ENCODE assay signal across 28 cellular contexts in the genomic region with DNA sequence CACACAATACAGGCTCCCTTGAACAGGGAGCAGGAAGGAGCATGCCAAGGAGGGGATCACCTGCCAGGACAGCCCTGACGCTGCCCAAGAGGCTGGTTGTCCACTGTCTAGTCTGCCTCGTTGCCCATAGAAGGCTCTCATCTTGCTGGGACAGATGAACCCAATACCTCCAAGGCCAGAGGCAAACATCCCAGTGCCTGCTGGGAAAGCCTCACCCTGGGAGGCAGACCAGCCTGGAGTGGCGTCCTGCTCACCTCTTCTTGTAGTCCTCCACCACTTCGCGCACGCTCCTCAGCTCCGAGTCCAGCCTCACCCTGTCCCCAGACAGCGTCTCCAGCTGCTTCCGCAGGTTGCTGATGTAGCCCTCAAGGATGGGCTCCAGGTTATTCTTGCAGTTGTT. TPM values are rescaled to one million over a fixed set of nuclear protein-coding genes. Genes with fewer than 3 reads are reported as not detected.
A peak's percentile ranks its signal among the peaks of the same experiment; 100 is the strongest.
DNase-seq lines count a peak whose midpoint lies in the region; ATAC-seq and TF ChIP-seq lines count a peak whose summit lies in the region.
"Had no signal": no experiment of that assay in that cellular context is flagged by ENCODE, and none has a peak within 500 bp of the region (broad histone marks: within the 10 kb centered on the region; RNA-seq: fewer than 3 reads in every experiment).

No MANE protein-coding gene starts in this region.

- no peak overlapping the region for H3K27ac ChIP-seq in CD4-positive, alpha-beta memory T cell (ENCODE audit: low read depth, low read length)
- H3K27ac ChIP-seq in lung (ENCODE audit: low read depth in 1 of 2, low read length in 1 of 2), result no peak overlapping the region
- H3K27ac ChIP-seq: foreskin keratinocyte, left lung, parathyroid adenoma, upper lobe of left lung had no signal

- DNase-seq in activated CD4-positive, alpha-beta memory T cell treated with anti-CD3 and anti-CD28 coated beads, Interleukin-2, amount 10 ng/mL, durations not matched to agents 7 days and 5 days, result peak; percentile 11
- no peak for DNase-seq in activated CD4-positive, alpha-beta memory T cell treated with anti-CD3 and anti-CD28 coated beads for 36 hours
- no peak for DNase-seq in CD4-positive, alpha-beta memory T cell
- DNase-seq in activated naive CD4-positive, alpha-beta T cell treated with anti-CD3 and anti-CD28 coated beads, Interleukin-2, amount 50 U/mL, for 72 hours (ENCODE audit: low spot score in 2 of 2), result no peak
- DNase-seq in lung (ENCODE audit: low spot score), result peak; percentile 24
- DNase-seq in left colon, result no peak
- no peak for DNase-seq in SW 1271 (lab: John Stamatoyannopoulos, UW)
- no peak for DNase-seq in superior temporal gyrus (ENCODE audit: extremely low spot score)
- DNase-seq: activated CD4-positive, alpha-beta T cell treated with anti-CD3 and anti-CD28 coated beads, Interleukin-2, amount 50 U/mL, for 1 hour; Caco-2; DND-41; foreskin keratinocyte; left lung; NCI-H1105 treated with DMSO at 0.1 percent for 48 hours; NCI-H2029 treated with DMSO at 0.1 percent for 48 hours; NCI-H2227 treated with DMSO at 0.1 percent for 48 hours; NCI-H774; nephron progenitor cell; right cardiac atrium; upper lobe of left lung had no signal

- H3K9me3 ChIP-seq in CD4-positive, alpha-beta memory T cell (ENCODE audit: control insufficient read depth in 1 of 2, low read length in 2 of 2), result no peaks in the 10 kb centered on the region
- peaks cover 0 to 4% of the 10 kb centered on the region in 2 donors for H3K9me3 ChIP-seq in lung (ENCODE audit: control insufficient read depth in 2 of 2, insufficient read depth in 1 of 2, low read length in 1 of 2)
- H3K9me3 ChIP-seq: Caco-2, left lung, upper lobe of left lung had no signal

- no peaks in the 10 kb centered on the region for H3K36me3 ChIP-seq in CD4-positive, alpha-beta memory T cell (ENCODE audit: insufficient read depth, low read length)
- no peaks in the 10 kb centered on the region for H3K36me3 ChIP-seq in lung (ENCODE audit: control insufficient read depth in 2 of 2, insufficient read depth in 2 of 2, low read length in 2 of 2)
- H3K36me3 ChIP-seq: left lung, upper lobe of left lung had no signal

- POLR2A ChIA-PET in activated CD4-positive, alpha-beta memory T cell treated with anti-CD3 and anti-CD28 coated beads, Interleukin-2, amount 10 ng/mL, durations not matched to agents 7 days and 5 days (lab: Charles Lee), result no interaction called here
- POLR2A ChIA-PET in activated CD4-positive, alpha-beta memory T cell treated with anti-CD3 and anti-CD28 coated beads for 36 hours (lab: Charles Lee), result no interaction called here
- POLR2A ChIA-PET in CD4-positive, alpha-beta memory T cell (lab: Charles Lee; ENCODE audit: partially characterized antibody), result interaction anchor here (1.5 to 2.0 kb wide), 3 partner anchors 18 to 30 kb away, joined by 3 to 8 read pairs (median 4); no protein-coding TSS in a partner anchor

- WGBS in lung, 2 donors, result 78 to 91% methylated on average over 9 of the region's 9 CpGs

- no peak overlapping the region for H3K27ac Mint-ChIP-seq in activated CD4-positive, alpha-beta memory T cell treated with anti-CD3 and anti-CD28 coated beads, Interleukin-2, amount 10 ng/mL, durations not matched to agents 7 days and 5 days
- H3K27ac Mint-ChIP-seq in activated CD4-positive, alpha-beta memory T cell treated with anti-CD3 and anti-CD28 coated beads for 36 hours, result no peak overlapping the region
- peak overlapping the region; percentile 54 to 96 (median 87) for H3K27ac Mint-ChIP-seq in CD4-positive, alpha-beta memory T cell
- H3K27ac Mint-ChIP-seq in activated naive CD4-positive, alpha-beta T cell treated with anti-CD3 and anti-CD28 coated beads, Interleukin-2, amount 50 U/mL, for 72 hours, result peak overlapping the region; percentile 64 to 84
- H3K27ac Mint-ChIP-seq: GM23338, mesothelial cell of epicardium had no signal

- H3K4me1 ChIP-seq in CD4-positive, alpha-beta memory T cell (ENCODE audit: insufficient read depth, low read length), result peaks cover 48% of the 10 kb centered on the region
- peaks cover 0 to 5% of the 10 kb centered on the region in 2 donors for H3K4me1 ChIP-seq in lung (ENCODE audit: control insufficient read depth in 2 of 2, insufficient read depth in 2 of 2, low read length in 2 of 2)
- H3K4me1 ChIP-seq: Caco-2, foreskin keratinocyte, left lung, parathyroid adenoma, upper lobe of left lung had no signal

- no peak overlapping the region for H3K4me3 ChIP-seq in CD4-positive, alpha-beta memory T cell (ENCODE audit: low read length in 2 of 2)
- H3K4me3 ChIP-seq in lung, result no peak overlapping the region
- H3K4me3 ChIP-seq: GM23338, left lung, upper lobe of left lung had no signal

- peaks cover 9% of the 10 kb centered on the region for H3K27me3 Mint-ChIP-seq in activated CD4-positive, alpha-beta memory T cell treated with anti-CD3 and anti-CD28 coated beads, Interleukin-2, amount 10 ng/mL, durations not matched to agents 7 days and 5 days
- peaks cover 2% of the 10 kb centered on the region for H3K27me3 Mint-ChIP-seq in activated CD4-positive, alpha-beta memory T cell treated with anti-CD3 and anti-CD28 coated beads for 36 hours
- H3K27me3 Mint-ChIP-seq in CD4-positive, alpha-beta memory T cell, result peaks cover 2 to 11% of the 10 kb centered on the region in 2 donors

- TF ChIP-seq CTCF in lung (IDR thresholded peaks at IDR 0.05; ENCODE audit: control extremely low read depth, extremely low read depth), result no peak

- ATAC-seq in activated naive CD4-positive, alpha-beta T cell treated with anti-CD3 and anti-CD28 coated beads, Interleukin-2, amount 50 U/mL, for 72 hours, result peak in 1 of 2 donors; percentile 17
- ATAC-seq in lung (ENCODE audit: insufficient read depth, low FRiP score) (no peak), left colon (no peak)
- ATAC-seq: foreskin keratinocyte, GM23338, left lung, right cardiac atrium had no signal

- H3K27me3 ChIP-seq in CD4-positive, alpha-beta memory T cell (ENCODE audit: insufficient read depth, low read length), result no peaks in the 10 kb centered on the region
- no peaks in the 10 kb centered on the region for H3K27me3 ChIP-seq in lung (ENCODE audit: control insufficient read depth, insufficient read depth)
- H3K27me3 ChIP-seq: upper lobe of left lung had no signal

- H3K4me3 Mint-ChIP-seq in activated CD4-positive, alpha-beta memory T cell treated with anti-CD3 and anti-CD28 coated beads, Interleukin-2, amount 10 ng/mL, durations not matched to agents 7 days and 5 days, result no peak overlapping the region
- H3K4me3 Mint-ChIP-seq in activated CD4-positive, alpha-beta memory T cell treated with anti-CD3 and anti-CD28 coated beads for 36 hours, result no peak overlapping the region
- H3K4me3 Mint-ChIP-seq in CD4-positive, alpha-beta memory T cell, result peak overlapping the region in 5 of 8 donors; percentile 32 to 62 (median 52)
- H3K4me3 Mint-ChIP-seq: GM23338, mesothelial cell of epicardium, nephron progenitor cell had no signal

- CTCF ChIA-PET in activated CD4-positive, alpha-beta memory T cell treated with anti-CD3 and anti-CD28 coated beads, Interleukin-2, amount 10 ng/mL, durations not matched to agents 7 days and 5 days (lab: Charles Lee), result no interaction called here
- CTCF ChIA-PET in activated CD4-positive, alpha-beta memory T cell treated with anti-CD3 and anti-CD28 coated beads for 36 hours (lab: Charles Lee), result interaction anchor here (0.8 kb wide), 1 partner anchor 220 kb away, joined by 3 read pairs; no protein-coding TSS in a partner anchor
- CTCF ChIA-PET in CD4-positive, alpha-beta memory T cell (lab: Charles Lee; ENCODE audit: partially characterized antibody), result interaction anchor here (6.7 kb wide), 1 partner anchor 30 kb away, joined by 61 read pairs; no protein-coding TSS in a partner anchor

- H3K4me1 Mint-ChIP-seq in activated CD4-positive, alpha-beta memory T cell treated with anti-CD3 and anti-CD28 coated beads, Interleukin-2, amount 10 ng/mL, durations not matched to agents 7 days and 5 days, result peaks cover 15% of the 10 kb centered on the region
- peaks cover 49% of the 10 kb centered on the region for H3K4me1 Mint-ChIP-seq in activated CD4-positive, alpha-beta memory T cell treated with anti-CD3 and anti-CD28 coated beads for 36 hours (ENCODE audit: low read depth)
- peaks cover 15 to 68% (median 41%) of the 10 kb centered on the region in 4 donors for H3K4me1 Mint-ChIP-seq in CD4-positive, alpha-beta memory T cell
- H3K4me1 Mint-ChIP-seq: GM23338, IgD-negative memory B cell, mesothelial cell of epicardium, nephron progenitor cell had no signal

- H3K36me3 Mint-ChIP-seq in activated CD4-positive, alpha-beta memory T cell treated with anti-CD3 and anti-CD28 coated beads, Interleukin-2, amount 10 ng/mL, durations not matched to agents 7 days and 5 days (ENCODE audit: low read depth), result no peaks in the 10 kb centered on the region
- H3K36me3 Mint-ChIP-seq in activated CD4-positive, alpha-beta memory T cell treated with anti-CD3 and anti-CD28 coated beads for 36 hours, result no peaks in the 10 kb centered on the region
- no peaks in the 10 kb centered on the region for H3K36me3 Mint-ChIP-seq in CD4-positive, alpha-beta memory T cell
- H3K36me3 Mint-ChIP-seq in activated naive CD4-positive, alpha-beta T cell treated with anti-CD3 and anti-CD28 coated beads, Interleukin-2, amount 50 U/mL, for 72 hours, result peaks cover 0 to 12% of the 10 kb centered on the region in 2 donors
- H3K36me3 Mint-ChIP-seq: mesothelial cell of epicardium had no signal

- H3K9me3 Mint-ChIP-seq in activated CD4-positive, alpha-beta memory T cell treated with anti-CD3 and anti-CD28 coated beads, Interleukin-2, amount 10 ng/mL, durations not matched to agents 7 days and 5 days, result no peaks in the 10 kb centered on the region
- no peaks in the 10 kb centered on the region for H3K9me3 Mint-ChIP-seq in activated CD4-positive, alpha-beta memory T cell treated with anti-CD3 and anti-CD28 coated beads for 36 hours
- H3K9me3 Mint-ChIP-seq in CD4-positive, alpha-beta memory T cell, result peaks cover 0 to 1% (median 0%) of the 10 kb centered on the region in 8 donors
- peaks cover 0 to 4% of the 10 kb centered on the region in 2 donors for H3K9me3 Mint-ChIP-seq in activated naive CD4-positive, alpha-beta T cell treated with anti-CD3 and anti-CD28 coated beads, Interleukin-2, amount 50 U/mL, for 72 hours
- H3K9me3 Mint-ChIP-seq: GM23338, mesothelial cell of epicardium, nephron progenitor cell had no signal

- intact Hi-C loops in activated CD4-positive, alpha-beta memory T cell treated with anti-CD3 and anti-CD28 coated beads for 36 hours (cut with micrococcal nuclease), result no loop called here
- intact Hi-C loops in CD4-positive, alpha-beta memory T cell (cut with micrococcal nuclease), result no loop called here
- intact Hi-C loops in left colon (cut with DNase I, micrococcal nuclease), result no loop called here

RNA-seq across cellular contexts. Expression of a gene that starts 2.4 kb away (rescaled TPM):
- total RNA-seq in activated CD4-positive, alpha-beta memory T cell treated with anti-CD3 and anti-CD28 coated beads, Interleukin-2, amount 10 ng/mL, durations not matched to agents 7 days and 5 days, result not detected
- under 1 TPM in 1 of 2 experiments, not detected in 1; 0.19 TPM for total RNA-seq in activated CD4-positive, alpha-beta memory T cell treated with anti-CD3 and anti-CD28 coated beads for 36 hours
- total RNA-seq in CD4-positive, alpha-beta memory T cell, result 1 to 10 TPM; 5.7 to 6.0 TPM
- 1 to 10 TPM; 1.2 to 1.3 TPM for polyA plus RNA-seq in CD4-positive, alpha-beta memory T cell
- 1 to 10 TPM in 1 of 2 donors, under 1 TPM in 1; 0.98 to 4.9 TPM for total RNA-seq in activated naive CD4-positive, alpha-beta T cell treated with anti-CD3 and anti-CD28 coated beads, Interleukin-2, amount 50 U/mL, for 72 hours
- total RNA-seq in lung (not detected), left colon (not detected)
- under 1 TPM in 1 of 2 donors, not detected in 1; 0.07 TPM for polyA plus RNA-seq in lung
- total RNA-seq: A172, Caco-2, cerebellum, foreskin keratinocyte, GM23338, left lung, mesothelial cell of epicardium, right cardiac atrium, RPMI7951, SK-MEL-5 had no signal
- polyA plus RNA-seq: foreskin keratinocyte, GM23338, IgD-negative memory B cell, right cardiac atrium had no signal

RNA-seq across cellular contexts. Expression of a gene that starts 14.6 kb away (rescaled TPM):
- not detected for total RNA-seq in activated CD4-positive, alpha-beta memory T cell treated with anti-CD3 and anti-CD28 coated beads, Interleukin-2, amount 10 ng/mL, durations not matched to agents 7 days and 5 days
- total RNA-seq in activated CD4-positive, alpha-beta memory T cell treated with anti-CD3 and anti-CD28 coated beads for 36 hours, result under 1 TPM in 1 of 2 experiments, not detected in 1; 0.17 TPM
- 1 to 10 TPM; 7.7 to 8.4 TPM for total RNA-seq in CD4-positive, alpha-beta memory T cell
- polyA plus RNA-seq in CD4-positive, alpha-beta memory T cell, result not detected
- total RNA-seq in activated naive CD4-positive, alpha-beta T cell treated with anti-CD3 and anti-CD28 coated beads, Interleukin-2, amount 50 U/mL, for 72 hours, result 1 to 10 TPM; 1.4 to 7.7 TPM
- total RNA-seq in lung, result under 1 TPM in 1 of 2 donors, not detected in 1; 0.17 TPM
- polyA plus RNA-seq in lung, result under 1 TPM; 0.14 TPM
- not detected for total RNA-seq in left colon
- total RNA-seq: A172, Caco-2, cerebellum, foreskin keratinocyte, GM23338, left lung, mesothelial cell of epicardium, right cardiac atrium, RPMI7951, SK-MEL-5 had no signal
- polyA plus RNA-seq: foreskin keratinocyte, GM23338, IgD-negative memory B cell, right cardiac atrium had no signal

RNA-seq across cellular contexts. Expression of a gene that starts 36.1 kb away (rescaled TPM):
- total RNA-seq in activated CD4-positive, alpha-beta memory T cell treated with anti-CD3 and anti-CD28 coated beads, Interleukin-2, amount 10 ng/mL, durations not matched to agents 7 days and 5 days, result not detected
- not detected for total RNA-seq in activated CD4-positive, alpha-beta memory T cell treated with anti-CD3 and anti-CD28 coated beads for 36 hours
- total RNA-seq in CD4-positive, alpha-beta memory T cell, result under 1 TPM; 0.23 to 0.39 TPM
- under 1 TPM; 0.08 to 0.20 TPM for polyA plus RNA-seq in CD4-positive, alpha-beta memory T cell
- total RNA-seq in activated naive CD4-positive, alpha-beta T cell treated with anti-CD3 and anti-CD28 coated beads, Interleukin-2, amount 50 U/mL, for 72 hours, result not detected
- not detected for total RNA-seq in lung
- under 1 TPM in 1 of 2 donors, not detected in 1; 0.03 TPM for polyA plus RNA-seq in lung
- total RNA-seq in left colon, result not detected
- total RNA-seq: A172, Caco-2, foreskin keratinocyte, GM23338, left lung, mesothelial cell of epicardium, right cardiac atrium, RPMI7951, SK-MEL-5, upper lobe of left lung had no signal
- polyA plus RNA-seq: foreskin keratinocyte, GM23338, IgD-negative memory B cell, right cardiac atrium had no signal

RNA-seq across cellular contexts. Expression of a gene that starts 42.3 kb away (rescaled TPM):
- not detected for total RNA-seq in activated CD4-positive, alpha-beta memory T cell treated with anti-CD3 and anti-CD28 coated beads, Interleukin-2, amount 10 ng/mL, durations not matched to agents 7 days and 5 days
- not detected for total RNA-seq in activated CD4-positive, alpha-beta memory T cell treated with anti-CD3 and anti-CD28 coated beads for 36 hours
- not detected for total RNA-seq in CD4-positive, alpha-beta memory T cell
- not detected for polyA plus RNA-seq in CD4-positive, alpha-beta memory T cell
- not detected for total RNA-seq in activated naive CD4-positive, alpha-beta T cell treated with anti-CD3 and anti-CD28 coated beads, Interleukin-2, amount 50 U/mL, for 72 hours
- not detected for total RNA-seq in lung
- not detected for polyA plus RNA-seq in lung
- not detected for total RNA-seq in left colon
- total RNA-seq: A172, Caco-2, cerebellum, foreskin keratinocyte, GM23338, left lung, mesothelial cell of epicardium, RPMI7951, SK-MEL-5, upper lobe of left lung had no signal
- polyA plus RNA-seq: GM23338, IgD-negative memory B cell had no signal

Comparison
In these comparisons a context has a peak if more than half of its experiments do, and no peak if none do; other contexts are left out.
1. DNase-seq: peak in activated CD4-positive, alpha-beta memory T cell treated with anti-CD3 and anti-CD28 coated beads, Interleukin-2, amount 10 ng/mL, durations not matched to agents 7 days and 5 days (single experiment) and lung (single experiment); none in activated CD4-positive, alpha-beta memory T cell treated with anti-CD3 and anti-CD28 coated beads for 36 hours (single experiment), CD4-positive, alpha-beta memory T cell (0 of 5), activated naive CD4-positive, alpha-beta T cell treated with anti-CD3 and anti-CD28 coated beads, Interleukin-2, amount 50 U/mL, for 72 hours (0 of 2), left colon (0 of 2), SW 1271 (0 of 2) and superior temporal gyrus (single experiment).
2. H3K27ac Mint-ChIP-seq: peak in CD4-positive, alpha-beta memory T cell (7 of 7) and activated naive CD4-positive, alpha-beta T cell treated with anti-CD3 and anti-CD28 coated beads, Interleukin-2, amount 50 U/mL, for 72 hours (2 of 2); none in activated CD4-positive, alpha-beta memory T cell treated with anti-CD3 and anti-CD28 coated beads, Interleukin-2, amount 10 ng/mL, durations not matched to agents 7 days and 5 days (single experiment) and activated CD4-positive, alpha-beta memory T cell treated with anti-CD3 and anti-CD28 coated beads for 36 hours (single experiment).
3. H3K4me3 Mint-ChIP-seq: peak in CD4-positive, alpha-beta memory T cell (5 of 8); none in activated CD4-positive, alpha-beta memory T cell treated with anti-CD3 and anti-CD28 coated beads, Interleukin-2, amount 10 ng/mL, durations not matched to agents 7 days and 5 days (single experiment) and activated CD4-positive, alpha-beta memory T cell treated with anti-CD3 and anti-CD28 coated beads for 36 hours (single experiment).